8 cellular contexts compared by ENCODE assay signal in genomic region chr18:80034068-80034851, GRCh38. TPM values are rescaled to one million over a fixed set of nuclear protein-coding genes. Genes with fewer than 3 reads are reported as not detected.
DNase-seq lines count a peak whose midpoint lies in the region; ATAC-seq and TF ChIP-seq lines count a peak whose summit lies in the region.

Gene RBFA, plus strand, starts transcription at chr18:80034434. Its CDS starts 62 bp downstream, at chr18:80034496.

- H3K9me3 Mint-ChIP-seq in CD14-positive monocyte: peaks cover 0 to 21% (median 8%) of the 10 kb centered on the region in 7 donors

- peak; percentile 78 for ATAC-seq in GM19395 (IDR thresholded peaks at IDR 0.05; ENCODE audit: unreplicated experiment)
- peak; percentile 69 for ATAC-seq in HG03565 (IDR thresholded peaks at IDR 0.05; ENCODE audit: unreplicated experiment)
- ATAC-seq in right lobe of liver: peak; percentile 89 to 95 (median 91)

- DNase-seq in CD14-positive monocyte (ENCODE audit: low spot score) (peak; percentile 99), NCI-H748 treated with DMSO at 0.1 percent for 48 hours (lab: John Stamatoyannopoulos, UW) (peak; percentile 98), dermis microvascular lymphatic vessel endothelial cell (ENCODE audit: low read depth in 2 of 2) (peak; percentile 93 to 98), right lobe of liver (peak; percentile 100)
- DNase-seq in activated CD4-positive, alpha-beta T cell treated with anti-CD3 and anti-CD28 coated beads, Interleukin-2, amount 50 U/mL, for 4 hours: peak; percentile 100
- DNase-seq in stimulated activated CD4-positive, alpha-beta T cell treated with anti-CD3 and anti-CD28 coated beads, Interleukin-4, amount 100 ng/mL, for 4 hours: peak; percentile 98 to 100

- peak within 1 kb of the TSS; percentile 94 to 99 (median 98) for H3K27ac Mint-ChIP-seq in CD14-positive monocyte

- H3K36me3 ChIP-seq in right lobe of liver: no peaks in the 10 kb centered on the region

- peaks cover 0 to 2% (median 2%) of the 10 kb centered on the region in 3 donors for H3K27me3 Mint-ChIP-seq in CD14-positive monocyte (ENCODE audit: low read depth in 3 of 3)

- WGBS in right lobe of liver (ENCODE audit: insufficient coverage, low coverage, low lambda C conversion rate, missing lambda C conversion rate): under 1% methylated on average over 56 of the region's 99 CpGs

- H3K4me1 ChIP-seq in right lobe of liver: peaks cover 0 to 8% (median 3%) of the 10 kb centered on the region in 4 donors

- H3K4me3 ChIP-seq in right lobe of liver: peak within 1 kb of the TSS; percentile 70 to 77 (median 77)

- H3K9me3 ChIP-seq in right lobe of liver: no peaks in the 10 kb centered on the region

- intact Hi-C loops in CD14-positive monocyte (cut with micrococcal nuclease) (loop anchor here (5.0 to 10.0 kb wide), 8 partner anchors 47 to 969 kb away; partner anchors contain the start of genes ATP9B (in 2 of the 2), SLC66A2 (in 2 of the 2) and TXNL4A (in 1 of the 2)), right lobe of liver (cut with DNase I) (loop anchor here in 1 of 2 donors (10.0 kb wide), 2 partner anchors 49 to 119 kb away; partner anchors contain the start of gene TXNL4A)

- peaks cover 24% of the 10 kb centered on the region for H3K4me1 Mint-ChIP-seq in CD14-positive monocyte

- peaks cover 5 to 18% of the 10 kb centered on the region in 2 donors for H3K36me3 Mint-ChIP-seq in CD14-positive monocyte

- TF ChIP-seq POLR2A in right lobe of liver (IDR thresholded peaks at IDR 0.05): peak; percentile 73

- H3K4me3 Mint-ChIP-seq in CD14-positive monocyte: peak within 1 kb of the TSS; percentile 83 to 93

- H3K27me3 ChIP-seq in right lobe of liver: no peaks in the 10 kb centered on the region

- TF ChIP-seq CTCF in CD14-positive monocyte (IDR thresholded peaks at IDR 0.05): peak; percentile 41
- peak; percentile 51 to 55 (median 53) for TF ChIP-seq CTCF in right lobe of liver (IDR thresholded peaks at IDR 0.05)

- peak within 1 kb of the TSS; percentile 49 to 78 (median 55) for H3K27ac ChIP-seq in right lobe of liver

RNA-seq across cellular contexts. Expression of gene RBFA, which starts in this region (rescaled TPM):
- 1 to 10 TPM; 4.0 to 5.7 TPM for polyA plus RNA-seq in CD14-positive monocyte
- total RNA-seq in dermis microvascular lymphatic vessel endothelial cell (32.4 and 34.0 TPM in 2 replicates), right lobe of liver (10 to 100 TPM; 12.3 to 36.6 (median 18.8) TPM)

Comparison
In these comparisons a context has a peak if more than half of its experiments do, and no peak if none do; other contexts are left out.
1. Peak in every context shown above with its lines: DNase-seq, ATAC-seq, H3K4me3 ChIP-seq and H3K27ac ChIP-seq.